In genomic region chr10:83706952-83707582, GRCh38 we compare ENCODE assay signal across 27 cellular contexts.
"Had no signal": no experiment of that assay in that cellular context is flagged by ENCODE, and none has a peak within 500 bp of the region (broad histone marks: within the 10 kb centered on the region; RNA-seq: fewer than 3 reads in every experiment).

No MANE protein-coding gene starts in this region.

- DNase-seq: cerebellar nuclear complex; colonic mucosa; cortex of kidney; effector CD8-positive, alpha-beta T cell; effector memory CD8-positive, alpha-beta T cell; endodermal cell; erythroblast; esophagus squamous epithelium; foreskin fibroblast; foreskin melanocyte; gastrocnemius medialis; glutamatergic neuron; head of caudate nucleus; heart right ventricle; hippocampal formation; immature natural killer cell; islet precursor cell; kidney; kidney glomerular epithelial cell; left colon; left ventricle myocardium inferior; lower lobe of right lung; mesendoderm; midbrain had no signal

- H3K36me3 ChIP-seq: colonic mucosa, esophagus squamous epithelium, gastrocnemius medialis, heart right ventricle, left ventricle myocardium inferior, lower lobe of right lung had no signal

- H3K27me3 ChIP-seq: colonic mucosa, esophagus squamous epithelium, gastrocnemius medialis, heart right ventricle had no signal

- FAIRE-seq: endometrium, kidney had no signal

- H3K27ac ChIP-seq: colonic mucosa, epithelial cell of prostate, esophagus squamous epithelium, gastrocnemius medialis, heart right ventricle, left ventricle myocardium inferior, lower lobe of right lung had no signal

- H3K4me1 ChIP-seq: colonic mucosa, esophagus squamous epithelium, gastrocnemius medialis, heart right ventricle, left ventricle myocardium inferior, lower lobe of right lung had no signal

- ATAC-seq: effector memory CD8-positive, alpha-beta T cell; esophagus mucosa; gastrocnemius medialis; heart right ventricle; left colon; lower lobe of right lung had no signal

- H3K9me3 ChIP-seq: colonic mucosa, esophagus squamous epithelium, gastrocnemius medialis, left ventricle myocardium inferior, lower lobe of right lung had no signal

- H3K4me3 ChIP-seq: colonic mucosa, esophagus squamous epithelium, gastrocnemius medialis, heart right ventricle, left ventricle myocardium inferior, lower lobe of right lung had no signal
